Comparison of ENCODE assay signal across 2 cellular contexts in genomic region chr16:2210009-2210332, GRCh38.
TF ChIP-seq lines count a peak whose summit lies in the region.

No MANE protein-coding gene starts in this region.

TF ChIP-seq in IMR-90, 13 proteins besides CTCF, POLR2A, EP300 and RAD21:
- TF ChIP-seq CEBPB (IDR thresholded peaks at IDR 0.05; ENCODE audit: low read depth, low read length) (no peak), RCOR1 (IDR thresholded peaks at IDR 0.05; ENCODE audit: insufficient replicate concordance, low read length) (no peak), SMC3 (IDR thresholded peaks at IDR 0.05; ENCODE audit: low read depth, low read length) (no peak), NFE2L2 (IDR thresholded peaks at IDR 0.05; ENCODE audit: low read depth, low read length) (no peak), CHD1 (IDR thresholded peaks at IDR 0.05; ENCODE audit: low read depth, low read length) (no peak), BHLHE40 (IDR thresholded peaks at IDR 0.05; ENCODE audit: low read depth, low read length) (no peak), MAFK (IDR thresholded peaks at IDR 0.05; ENCODE audit: low read depth, low read length) (no peak), ELK1 (IDR thresholded peaks at IDR 0.05; ENCODE audit: borderline replicate concordance, low read depth, low read length) (no peak)
TF ChIP-seq in IMR-90: peak in this region for 0.

TF ChIP-seq in GM12878, 131 proteins besides CTCF, POLR2A, EP300 and RAD21:
- TF ChIP-seq GATAD2B (conservative IDR thresholded peaks at IDR 0.05; ENCODE audit: low read depth) = no peak
- no peak for TF ChIP-seq RELA (IDR thresholded peaks at IDR 0.05; ENCODE audit: borderline replicate concordance, partially characterized antibody)
- no peak for TF ChIP-seq ZNF217 (IDR thresholded peaks at IDR 0.05)
- TF ChIP-seq, protein P1, sequence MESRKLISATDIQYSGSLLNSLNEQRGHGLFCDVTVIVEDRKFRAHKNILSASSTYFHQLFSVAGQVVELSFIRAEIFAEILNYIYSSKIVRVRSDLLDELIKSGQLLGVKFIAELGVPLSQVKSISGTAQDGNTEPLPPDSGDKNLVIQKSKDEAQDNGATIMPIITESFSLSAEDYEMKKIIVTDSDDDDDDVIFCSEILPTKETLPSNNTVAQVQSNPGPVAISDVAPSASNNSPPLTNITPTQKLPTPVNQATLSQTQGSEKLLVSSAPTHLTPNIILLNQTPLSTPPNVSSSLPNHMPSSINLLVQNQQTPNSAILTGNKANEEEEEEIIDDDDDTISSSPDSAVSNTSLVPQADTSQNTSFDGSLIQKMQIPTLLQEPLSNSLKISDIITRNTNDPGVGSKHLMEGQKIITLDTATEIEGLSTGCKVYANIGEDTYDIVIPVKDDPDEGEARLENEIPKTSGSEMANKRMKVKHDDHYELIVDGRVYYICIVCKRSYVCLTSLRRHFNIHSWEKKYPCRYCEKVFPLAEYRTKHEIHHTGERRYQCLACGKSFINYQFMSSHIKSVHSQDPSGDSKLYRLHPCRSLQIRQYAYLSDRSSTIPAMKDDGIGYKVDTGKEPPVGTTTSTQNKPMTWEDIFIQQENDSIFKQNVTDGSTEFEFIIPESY (IDR thresholded peaks at IDR 0.05) = no peak
- no peak for TF ChIP-seq ASH2L (IDR thresholded peaks at IDR 0.05; ENCODE audit: borderline replicate concordance, low read depth)
